Comparison of ENCODE assay signal across 1 cellular context in genomic region chr18:49845629-49846252, GRCh38.
TF ChIP-seq lines count a peak whose summit lies in the region.

No MANE protein-coding gene starts in this region.

TF ChIP-seq in IMR-90, 13 proteins besides CTCF, POLR2A, EP300 and RAD21 (continued from another document):
- TF ChIP-seq, protein P1, sequence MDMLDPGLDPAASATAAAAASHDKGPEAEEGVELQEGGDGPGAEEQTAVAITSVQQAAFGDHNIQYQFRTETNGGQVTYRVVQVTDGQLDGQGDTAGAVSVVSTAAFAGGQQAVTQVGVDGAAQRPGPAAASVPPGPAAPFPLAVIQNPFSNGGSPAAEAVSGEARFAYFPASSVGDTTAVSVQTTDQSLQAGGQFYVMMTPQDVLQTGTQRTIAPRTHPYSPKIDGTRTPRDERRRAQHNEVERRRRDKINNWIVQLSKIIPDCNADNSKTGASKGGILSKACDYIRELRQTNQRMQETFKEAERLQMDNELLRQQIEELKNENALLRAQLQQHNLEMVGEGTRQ (IDR thresholded peaks at IDR 0.05; ENCODE audit: low read depth, low read length), result no peak
- TF ChIP-seq MXI1 (IDR thresholded peaks at IDR 0.05; ENCODE audit: borderline replicate concordance, low read depth, low read length) (no peak), BHLHE40 (IDR thresholded peaks at IDR 0.05; ENCODE audit: low read depth, low read length) (no peak), CHD1 (IDR thresholded peaks at IDR 0.05; ENCODE audit: low read depth, low read length) (no peak), ELK1 (IDR thresholded peaks at IDR 0.05; ENCODE audit: borderline replicate concordance, low read depth, low read length) (no peak), FOS (IDR thresholded peaks at IDR 0.05; ENCODE audit: low read depth, low read length) (no peak), NFE2L2 (IDR thresholded peaks at IDR 0.05; ENCODE audit: low read depth, low read length) (no peak), MAFK (IDR thresholded peaks at IDR 0.05; ENCODE audit: low read depth, low read length) (no peak), SMC3 (IDR thresholded peaks at IDR 0.05; ENCODE audit: low read depth, low read length) (no peak), CEBPB (IDR thresholded peaks at IDR 0.05; ENCODE audit: low read depth, low read length) (no peak), RFX5 (IDR thresholded peaks at IDR 0.05; ENCODE audit: low read depth, low read length) (no peak)
